In genomic region chr6:135605278-135605790, GRCh38 we compare ENCODE assay signal across 13 cellular contexts.
A peak's percentile ranks its signal among the peaks of the same experiment; 100 is the strongest.
DNase-seq lines count a peak whose midpoint lies in the region; ATAC-seq and TF ChIP-seq lines count a peak whose summit lies in the region.
"Had no signal": no experiment of that assay in that cellular context is flagged by ENCODE, and none has a peak within 500 bp of the region (broad histone marks: within the 10 kb centered on the region; RNA-seq: fewer than 3 reads in every experiment).

No MANE protein-coding gene starts in this region.

- TF ChIP-seq CTCF in activated CD8-positive, alpha-beta T cell treated with anti-CD3 and anti-CD28 coated beads for 36 hours (IDR thresholded peaks at IDR 0.05), result no peak

- CTCF ChIA-PET in activated CD8-positive, alpha-beta T cell treated with anti-CD3 and anti-CD28 coated beads for 36 hours (lab: Charles Lee), result no interaction called here
- CTCF ChIA-PET in activated CD8-positive, alpha-beta T cell treated with anti-CD3 and anti-CD28 coated beads, Interleukin-2, amount 10 ng/mL, durations not matched to agents 7 days and 5 days (lab: Charles Lee), result no interaction called here

- H3K4me3 Mint-ChIP-seq in activated CD8-positive, alpha-beta T cell treated with anti-CD3 and anti-CD28 coated beads for 36 hours, result no peak overlapping the region
- H3K4me3 Mint-ChIP-seq in activated CD8-positive, alpha-beta T cell treated with anti-CD3 and anti-CD28 coated beads, Interleukin-2, amount 10 ng/mL, durations not matched to agents 7 days and 5 days, result no peak overlapping the region
- H3K4me3 Mint-ChIP-seq in stimulated activated naive CD8-positive, alpha-beta T cell treated with anti-CD3 and anti-CD28 coated beads, Interleukin-15, amount 100 ng/mL, for 72 hours, result peak overlapping the region in 1 of 2 donors; percentile 15
- no peak overlapping the region for H3K4me3 Mint-ChIP-seq in activated naive CD8-positive, alpha-beta T cell treated with anti-CD3 and anti-CD28 coated beads, Interleukin-2, amount 50 U/mL, for 24 hours
- H3K4me3 Mint-ChIP-seq: B cell; CD4-positive, alpha-beta T cell had no signal

- H3K27me3 Mint-ChIP-seq in activated CD8-positive, alpha-beta T cell treated with anti-CD3 and anti-CD28 coated beads for 36 hours, result no peaks in the 10 kb centered on the region
- H3K27me3 Mint-ChIP-seq in activated CD8-positive, alpha-beta T cell treated with anti-CD3 and anti-CD28 coated beads, Interleukin-2, amount 10 ng/mL, durations not matched to agents 7 days and 5 days (ENCODE audit: low read depth), result no peaks in the 10 kb centered on the region
- no peaks in the 10 kb centered on the region for H3K27me3 Mint-ChIP-seq in stimulated activated naive CD8-positive, alpha-beta T cell treated with anti-CD3 and anti-CD28 coated beads, Interleukin-15, amount 100 ng/mL, for 72 hours
- no peaks in the 10 kb centered on the region for H3K27me3 Mint-ChIP-seq in activated naive CD8-positive, alpha-beta T cell treated with anti-CD3 and anti-CD28 coated beads, Interleukin-2, amount 50 U/mL, for 24 hours
- H3K27me3 Mint-ChIP-seq: CD4-positive, alpha-beta T cell had no signal

- H3K27ac Mint-ChIP-seq in activated CD8-positive, alpha-beta T cell treated with anti-CD3 and anti-CD28 coated beads for 36 hours, result peak overlapping the region; percentile 63
- no peak overlapping the region for H3K27ac Mint-ChIP-seq in activated CD8-positive, alpha-beta T cell treated with anti-CD3 and anti-CD28 coated beads, Interleukin-2, amount 10 ng/mL, durations not matched to agents 7 days and 5 days
- H3K27ac Mint-ChIP-seq in stimulated activated naive CD8-positive, alpha-beta T cell treated with anti-CD3 and anti-CD28 coated beads, Interleukin-15, amount 100 ng/mL, for 72 hours, result no peak overlapping the region
- H3K27ac Mint-ChIP-seq in activated naive CD8-positive, alpha-beta T cell treated with anti-CD3 and anti-CD28 coated beads, Interleukin-2, amount 50 U/mL, for 24 hours, result peak overlapping the region; percentile 54
- H3K27ac Mint-ChIP-seq: B cell; CD4-positive, alpha-beta T cell had no signal

- intact Hi-C loops in activated CD8-positive, alpha-beta T cell treated with anti-CD3 and anti-CD28 coated beads for 36 hours (cut with micrococcal nuclease), result no loop called here

- H3K4me1 Mint-ChIP-seq in activated CD8-positive, alpha-beta T cell treated with anti-CD3 and anti-CD28 coated beads for 36 hours (ENCODE audit: low read depth), result peaks cover 29% of the 10 kb centered on the region
- peaks cover 1% of the 10 kb centered on the region for H3K4me1 Mint-ChIP-seq in activated CD8-positive, alpha-beta T cell treated with anti-CD3 and anti-CD28 coated beads, Interleukin-2, amount 10 ng/mL, durations not matched to agents 7 days and 5 days (ENCODE audit: low read depth)
- peaks cover 36% of the 10 kb centered on the region for H3K4me1 Mint-ChIP-seq in stimulated activated naive CD8-positive, alpha-beta T cell treated with anti-CD3 and anti-CD28 coated beads, Interleukin-15, amount 100 ng/mL, for 72 hours
- H3K4me1 Mint-ChIP-seq in activated naive CD8-positive, alpha-beta T cell treated with anti-CD3 and anti-CD28 coated beads, Interleukin-2, amount 50 U/mL, for 24 hours, result peaks cover 32% of the 10 kb centered on the region
- H3K4me1 Mint-ChIP-seq: B cell had no signal

- ATAC-seq in activated CD8-positive, alpha-beta T cell treated with anti-CD3 and anti-CD28 coated beads for 36 hours, result peak; percentile 31
- no peak for ATAC-seq in activated CD8-positive, alpha-beta T cell treated with anti-CD3 and anti-CD28 coated beads, Interleukin-2, amount 10 ng/mL, durations not matched to agents 7 days and 5 days
- peak; percentile 29 for ATAC-seq in stimulated activated naive CD8-positive, alpha-beta T cell treated with anti-CD3 and anti-CD28 coated beads, Interleukin-15, Interleukin-2, amounts not matched to agents 100 U/mL and 50 U/mL, for 24 hours
- ATAC-seq in stimulated activated naive CD8-positive, alpha-beta T cell treated with anti-CD3 and anti-CD28 coated beads, Interleukin-15, amount 100 ng/mL, for 72 hours, result no peak
- no peak for ATAC-seq in activated naive CD8-positive, alpha-beta T cell treated with anti-CD3 and anti-CD28 coated beads, Interleukin-2, amount 50 U/mL, for 24 hours
- ATAC-seq in HG02798 (IDR thresholded peaks at IDR 0.05; ENCODE audit: poor library complexity, unreplicated experiment) (no peak), GM18870 (IDR thresholded peaks at IDR 0.05; ENCODE audit: unreplicated experiment) (no peak)
- ATAC-seq: HCT116 had no signal

- POLR2A ChIA-PET in activated CD8-positive, alpha-beta T cell treated with anti-CD3 and anti-CD28 coated beads for 36 hours (lab: Charles Lee), result no interaction called here
- POLR2A ChIA-PET in activated CD8-positive, alpha-beta T cell treated with anti-CD3 and anti-CD28 coated beads, Interleukin-2, amount 10 ng/mL, durations not matched to agents 7 days and 5 days (lab: Charles Lee), result interaction anchor here (1.2 kb wide), 1 partner anchor 14 kb away, joined by 3 read pairs; no protein-coding TSS in a partner anchor

- no peaks in the 10 kb centered on the region for H3K9me3 Mint-ChIP-seq in activated CD8-positive, alpha-beta T cell treated with anti-CD3 and anti-CD28 coated beads for 36 hours
- H3K9me3 Mint-ChIP-seq in activated CD8-positive, alpha-beta T cell treated with anti-CD3 and anti-CD28 coated beads, Interleukin-2, amount 10 ng/mL, durations not matched to agents 7 days and 5 days (ENCODE audit: insufficient read depth), result peaks cover 4% of the 10 kb centered on the region
- peaks cover 0 to 10% of the 10 kb centered on the region in 2 donors for H3K9me3 Mint-ChIP-seq in stimulated activated naive CD8-positive, alpha-beta T cell treated with anti-CD3 and anti-CD28 coated beads, Interleukin-15, amount 100 ng/mL, for 72 hours
- no peaks in the 10 kb centered on the region for H3K9me3 Mint-ChIP-seq in activated naive CD8-positive, alpha-beta T cell treated with anti-CD3 and anti-CD28 coated beads, Interleukin-2, amount 50 U/mL, for 24 hours
- H3K9me3 Mint-ChIP-seq: CD4-positive, alpha-beta T cell had no signal

- peaks cover 2% of the 10 kb centered on the region for H3K36me3 Mint-ChIP-seq in activated CD8-positive, alpha-beta T cell treated with anti-CD3 and anti-CD28 coated beads for 36 hours (ENCODE audit: low read depth)
- peaks cover 1% of the 10 kb centered on the region for H3K36me3 Mint-ChIP-seq in activated CD8-positive, alpha-beta T cell treated with anti-CD3 and anti-CD28 coated beads, Interleukin-2, amount 10 ng/mL, durations not matched to agents 7 days and 5 days (ENCODE audit: low read depth)
- no peaks in the 10 kb centered on the region for H3K36me3 Mint-ChIP-seq in activated naive CD8-positive, alpha-beta T cell treated with anti-CD3 and anti-CD28 coated beads, Interleukin-2, amount 50 U/mL, for 24 hours (ENCODE audit: low read depth)

- no peak for DNase-seq in activated CD8-positive, alpha-beta T cell treated with anti-CD3 and anti-CD28 coated beads for 36 hours
- DNase-seq in activated CD8-positive, alpha-beta T cell treated with anti-CD3 and anti-CD28 coated beads, Interleukin-2, amount 10 ng/mL, durations not matched to agents 7 days and 5 days, result no peak
- no peak for DNase-seq in stimulated activated naive CD8-positive, alpha-beta T cell treated with anti-CD3 and anti-CD28 coated beads, Interleukin-15, Interleukin-2, amounts not matched to agents 100 U/mL and 50 U/mL, for 24 hours
- DNase-seq in stimulated activated naive CD8-positive, alpha-beta T cell treated with anti-CD3 and anti-CD28 coated beads, Interleukin-15, amount 100 ng/mL, for 72 hours, result no peak
- DNase-seq in activated naive CD8-positive, alpha-beta T cell treated with anti-CD3 and anti-CD28 coated beads, Interleukin-2, amount 50 U/mL, for 24 hours, result no peak
- DNase-seq: C1 segment of cervical spinal cord; Calu3; CD4-positive, alpha-beta T cell; DMS 273 treated with DMSO at 0.1 percent for 48 hours had no signal

Comparison
In these comparisons a context has a peak if more than half of its experiments do, and no peak if none do; other contexts are left out.
1. ATAC-seq: peak in activated CD8-positive, alpha-beta T cell treated with anti-CD3 and anti-CD28 coated beads for 36 hours (single experiment) and stimulated activated naive CD8-positive, alpha-beta T cell treated with anti-CD3 and anti-CD28 coated beads, Interleukin-15, Interleukin-2, amounts not matched to agents 100 U/mL and 50 U/mL, for 24 hours (single experiment); none in activated CD8-positive, alpha-beta T cell treated with anti-CD3 and anti-CD28 coated beads, Interleukin-2, amount 10 ng/mL, durations not matched to agents 7 days and 5 days (single experiment), stimulated activated naive CD8-positive, alpha-beta T cell treated with anti-CD3 and anti-CD28 coated beads, Interleukin-15, amount 100 ng/mL, for 72 hours (single experiment), activated naive CD8-positive, alpha-beta T cell treated with anti-CD3 and anti-CD28 coated beads, Interleukin-2, amount 50 U/mL, for 24 hours (single experiment), HG02798 (single experiment) and GM18870 (single experiment).
2. H3K27ac Mint-ChIP-seq: peak in activated CD8-positive, alpha-beta T cell treated with anti-CD3 and anti-CD28 coated beads for 36 hours (single experiment) and activated naive CD8-positive, alpha-beta T cell treated with anti-CD3 and anti-CD28 coated beads, Interleukin-2, amount 50 U/mL, for 24 hours (single experiment); none in activated CD8-positive, alpha-beta T cell treated with anti-CD3 and anti-CD28 coated beads, Interleukin-2, amount 10 ng/mL, durations not matched to agents 7 days and 5 days (single experiment) and stimulated activated naive CD8-positive, alpha-beta T cell treated with anti-CD3 and anti-CD28 coated beads, Interleukin-15, amount 100 ng/mL, for 72 hours (0 of 2).